In the genomic region with DNA sequence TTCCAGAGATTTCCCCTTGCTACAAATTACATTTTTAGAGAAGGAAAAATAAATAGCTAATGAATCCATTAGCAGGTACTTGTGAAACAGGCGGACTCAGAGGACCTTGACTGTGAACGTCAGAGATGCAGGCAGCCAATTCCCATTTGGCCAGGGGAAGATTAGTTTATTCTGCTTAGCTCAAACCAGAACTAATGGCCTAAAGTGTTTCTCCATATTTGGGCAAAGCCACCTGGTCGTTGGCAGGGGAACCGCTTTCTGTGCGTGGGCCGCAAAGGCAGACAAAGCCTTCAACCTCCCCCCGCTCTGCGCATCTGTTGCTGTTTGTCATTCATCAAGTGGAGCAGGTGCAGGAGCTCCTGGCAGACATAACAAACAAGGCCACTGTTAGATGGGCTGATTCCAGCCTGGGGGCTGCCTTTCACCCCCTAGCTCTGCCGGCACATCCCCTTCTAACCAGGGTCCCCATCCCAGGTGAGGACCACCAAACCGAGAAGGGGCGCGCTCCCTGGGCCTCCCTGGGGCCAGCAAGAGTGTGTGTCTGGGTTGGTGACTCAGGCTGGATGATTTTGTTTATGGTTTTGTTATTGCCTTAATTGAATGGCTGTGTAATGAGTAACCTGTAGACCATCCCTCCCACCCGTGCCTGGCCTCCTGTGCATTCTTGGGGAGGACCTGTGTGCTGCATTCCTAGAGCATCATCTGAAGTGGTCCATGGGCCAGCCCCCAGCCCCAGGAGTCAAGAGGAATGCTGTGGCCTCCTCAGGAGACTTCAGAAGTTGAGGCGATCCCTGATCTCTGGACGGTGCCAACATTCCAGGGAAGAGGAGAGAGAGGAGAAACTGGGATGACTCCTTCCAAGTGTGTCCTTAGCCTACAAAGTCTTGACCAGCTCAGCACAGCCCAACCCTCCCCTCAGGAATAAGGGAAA, we compare ENCODE assay signal across 10 cellular contexts. TPM values are rescaled to one million over a fixed set of nuclear protein-coding genes. Genes with fewer than 3 reads are reported as not detected.
DNase-seq lines count a peak whose midpoint lies in the region; ATAC-seq and TF ChIP-seq lines count a peak whose summit lies in the region.
"Had no signal": no experiment of that assay in that cellular context is flagged by ENCODE, and none has a peak within 500 bp of the region (broad histone marks: within the 10 kb centered on the region; RNA-seq: fewer than 3 reads in every experiment).

No MANE protein-coding gene starts in this region.

- peaks cover 5% of the 10 kb centered on the region for H3K9me3 Mint-ChIP-seq in T-helper 2 cell treated with Interferon-gamma antibody and Interleukin-4, amounts not matched to agents 5 μg/mL and 100 μg/mL, for 36 hours
- H3K9me3 Mint-ChIP-seq: T-helper 1 cell treated with Interleukin-12 subunit alpha and Interleukin-12 subunit beta and Interleukin-4 antibody, amounts not matched to agents 30 μg/mL and 1 μg/mL, for 36 hours had no signal

- DNase-seq in T-helper 2 cell treated with Interferon-gamma antibody and Interleukin-4, amounts not matched to agents 5 μg/mL and 100 μg/mL, for 36 hours (ENCODE audit: low spot score) = no peak
- no peak for DNase-seq in T-helper 2 cell
- DNase-seq in NCI-H774 (lab: John Stamatoyannopoulos, UW) = peak; percentile 99
- DNase-seq in fibroblast of the aortic adventitia (ENCODE audit: low read depth) = peak; percentile 71
- DNase-seq in stimulated activated CD8-positive, alpha-beta memory T cell treated with anti-CD3 and anti-CD28 coated beads, Interleukin-4, amount 100 ng/mL, for 48 hours = peak; percentile 59
- DNase-seq in left cardiac atrium = no peak

- intact Hi-C loops in left cardiac atrium (cut with DNase I) = no loop called here

- H3K4me3 ChIP-seq in fibroblast of the aortic adventitia (ENCODE audit: low read depth, low read length) = no peak overlapping the region

- H3K27ac Mint-ChIP-seq in T-helper 2 cell treated with Interferon-gamma antibody and Interleukin-4, amounts not matched to agents 5 μg/mL and 100 μg/mL, for 36 hours = no peak overlapping the region
- H3K27ac Mint-ChIP-seq: T-helper 1 cell treated with Interleukin-12 subunit alpha and Interleukin-12 subunit beta and Interleukin-4 antibody, amounts not matched to agents 30 μg/mL and 1 μg/mL, for 36 hours had no signal

- H3K36me3 Mint-ChIP-seq in T-helper 2 cell treated with Interferon-gamma antibody and Interleukin-4, amounts not matched to agents 5 μg/mL and 100 μg/mL, for 36 hours (ENCODE audit: low read depth) = no peaks in the 10 kb centered on the region

- ATAC-seq in HG03354 (IDR thresholded peaks at IDR 0.05; ENCODE audit: poor library complexity, severe bottlenecking, unreplicated experiment) = peak; percentile 82
- ATAC-seq in GM19452 (IDR thresholded peaks at IDR 0.05; ENCODE audit: unreplicated experiment) = no peak
- ATAC-seq in left cardiac atrium = no peak

- H3K4me1 Mint-ChIP-seq in T-helper 2 cell treated with Interferon-gamma antibody and Interleukin-4, amounts not matched to agents 5 μg/mL and 100 μg/mL, for 36 hours (ENCODE audit: low read depth) = peaks cover 26% of the 10 kb centered on the region

- no peak for TF ChIP-seq CTCF in fibroblast of the aortic adventitia (IDR thresholded peaks at IDR 0.05; ENCODE audit: insufficient read depth, low read length)

- H3K4me3 Mint-ChIP-seq in T-helper 2 cell treated with Interferon-gamma antibody and Interleukin-4, amounts not matched to agents 5 μg/mL and 100 μg/mL, for 36 hours = peak overlapping the region; percentile 15

- H3K27me3 Mint-ChIP-seq in T-helper 2 cell treated with Interferon-gamma antibody and Interleukin-4, amounts not matched to agents 5 μg/mL and 100 μg/mL, for 36 hours (ENCODE audit: low read depth) = no peaks in the 10 kb centered on the region

RNA-seq across cellular contexts. Expression of gene CPA1, which starts 14.5 kb away (rescaled TPM):
- total RNA-seq in fibroblast of the aortic adventitia (ENCODE audit: low replicate concordance) (0.45 and 0.90 TPM in 2 replicates), left cardiac atrium (under 1 TPM; 0.29 TPM)

RNA-seq across cellular contexts. Expression of gene CPA5, which starts 21.2 kb away (rescaled TPM):
- total RNA-seq in fibroblast of the aortic adventitia (ENCODE audit: low replicate concordance) (0.09 TPM in 1 of 2 replicates, not detected in the other), left cardiac atrium (not detected)
- total RNA-seq: liver had no signal

Comparison
In these comparisons a context has a peak if more than half of its experiments do, and no peak if none do; other contexts are left out.
1. DNase-seq: peak in NCI-H774 (single experiment), fibroblast of the aortic adventitia (single experiment) and stimulated activated CD8-positive, alpha-beta memory T cell treated with anti-CD3 and anti-CD28 coated beads, Interleukin-4, amount 100 ng/mL, for 48 hours (single experiment); none in T-helper 2 cell treated with Interferon-gamma antibody and Interleukin-4, amounts not matched to agents 5 μg/mL and 100 μg/mL, for 36 hours (single experiment), T-helper 2 cell (0 of 5) and left cardiac atrium (single experiment).